ENCODE assay signal across 6 cellular contexts in genomic region chrX:64662876-64663275, GRCh38.
"Had no signal": no experiment of that assay in that cellular context is flagged by ENCODE, and none has a peak within 500 bp of the region (broad histone marks: within the 10 kb centered on the region; RNA-seq: fewer than 3 reads in every experiment).

No MANE protein-coding gene starts in this region.

- ATAC-seq: K562 had no signal

- H3K27ac Mint-ChIP-seq: H9 had no signal

- DNase-seq: GOT3, H9, HCEC 1CT, IMR-90, KG1 had no signal

- H3K4me3 Mint-ChIP-seq: H9 had no signal

- H3K4me3 ChIP-seq: K562 had no signal
